8 cellular contexts compared by ENCODE assay signal in genomic region chr9:135961811-135962695, GRCh38. TPM values are rescaled to one million over a fixed set of nuclear protein-coding genes. Genes with fewer than 3 reads are reported as not detected.
A peak's percentile ranks its signal among the peaks of the same experiment; 100 is the strongest.
DNase-seq lines count a peak whose midpoint lies in the region; ATAC-seq and TF ChIP-seq lines count a peak whose summit lies in the region.

No MANE protein-coding gene starts in this region.

- H3K4me1 Mint-ChIP-seq in activated naive CD8-positive, alpha-beta T cell (ENCODE audit: low read depth): peaks cover 30% of the 10 kb centered on the region
- peaks cover 15% of the 10 kb centered on the region for H3K4me1 Mint-ChIP-seq in osteocyte (ENCODE audit: unreplicated experiment)

- H3K9me3 ChIP-seq in MG63: no peaks in the 10 kb centered on the region

- no peaks in the 10 kb centered on the region for H3K36me3 ChIP-seq in MG63

- H3K9me3 Mint-ChIP-seq in activated naive CD8-positive, alpha-beta T cell (ENCODE audit: low read depth): no peaks in the 10 kb centered on the region
- H3K9me3 Mint-ChIP-seq in osteocyte (ENCODE audit: unreplicated experiment): no peaks in the 10 kb centered on the region

- no peak for ATAC-seq in HG03139 (IDR thresholded peaks at IDR 0.05; ENCODE audit: unreplicated experiment)

- H3K27ac Mint-ChIP-seq in activated naive CD8-positive, alpha-beta T cell: peak overlapping the region; percentile 92
- H3K27ac Mint-ChIP-seq in osteocyte (ENCODE audit: unreplicated experiment): no peak overlapping the region

- peak overlapping the region; percentile 40 for H3K4me3 ChIP-seq in MG63

- no peak for TF ChIP-seq CTCF in osteocyte (IDR thresholded peaks at IDR 0.05)

- H3K4me3 Mint-ChIP-seq in activated naive CD8-positive, alpha-beta T cell: peak overlapping the region; percentile 82
- peak overlapping the region; percentile 72 for H3K4me3 Mint-ChIP-seq in osteocyte (ENCODE audit: unreplicated experiment)

- no peaks in the 10 kb centered on the region for H3K36me3 Mint-ChIP-seq in activated naive CD8-positive, alpha-beta T cell
- no peaks in the 10 kb centered on the region for H3K36me3 Mint-ChIP-seq in osteocyte (ENCODE audit: unreplicated experiment)

- no peaks in the 10 kb centered on the region for H3K27me3 ChIP-seq in MG63

- H3K27me3 Mint-ChIP-seq in activated naive CD8-positive, alpha-beta T cell: no peaks in the 10 kb centered on the region
- H3K27me3 Mint-ChIP-seq in osteocyte (ENCODE audit: unreplicated experiment): peaks cover 15% of the 10 kb centered on the region

- DNase-seq in NCI-H748 (lab: John Stamatoyannopoulos, UW; ENCODE audit: unreplicated experiment) (peak; percentile 53), NCI-H748 treated with DMSO at 0.1 percent for 48 hours (lab: John Stamatoyannopoulos, UW) (no peak), MG63 (no peak), osteocyte (ENCODE audit: extremely low spot score, unreplicated experiment) (no peak), iPS-NIHi7 (ENCODE audit: extremely low spot score) (no peak), activated gamma-delta T cell treated with Interleukin-2 at 50 U/mL for 16 hours (no peak)

RNA-seq across cellular contexts. Expression of gene UBAC1, which starts 0.9 kb away (rescaled TPM):
- 49.9 and 81.3 TPM in 2 replicates for total RNA-seq in MG63 (2014; rRNA removed; shearing (Covaris generic); ENCODE audit: low replicate concordance)
- total RNA-seq in osteocyte: 38.9 and 41.9 TPM in 2 replicates

RNA-seq across cellular contexts. Expression of gene CAMSAP1, which starts 54.7 kb away (rescaled TPM):
- total RNA-seq in MG63 (2014; rRNA removed; shearing (Covaris generic); ENCODE audit: low replicate concordance): 11.1 and 14.5 TPM in 2 replicates
- total RNA-seq in osteocyte: 34.4 and 37.1 TPM in 2 replicates
